Comparison of ENCODE assay signal across 8 cellular contexts in genomic region chr2:43217228-43218220, GRCh38. TPM values are rescaled to one million over a fixed set of nuclear protein-coding genes. Genes with fewer than 3 reads are reported as not detected.
DNase-seq lines count a peak whose midpoint lies in the region; ATAC-seq, FAIRE-seq and TF ChIP-seq lines count a peak whose summit lies in the region.

No MANE protein-coding gene starts in this region.

- ATAC-seq in T-helper 17 cell (no peak), HG02885 (IDR thresholded peaks at IDR 0.05; ENCODE audit: poor library complexity, unreplicated experiment) (no peak)

- DNase-seq in T-helper 17 cell, result no peak
- peak; percentile 90 for DNase-seq in iPS DF 6.9 (ENCODE audit: low read depth, low spot score)
- peak; percentile 82 for DNase-seq in spleen
- no peak for DNase-seq in RCC 7860 (ENCODE audit: low spot score)
- no peak for DNase-seq in D341Med (ENCODE audit: low spot score)
- DNase-seq in amniotic stem cell (lab: John Stamatoyannopoulos, UW), result no peak

- H3K27me3 ChIP-seq in KMS-11 (ENCODE audit: insufficient read depth, low read depth) (no peaks in the 10 kb centered on the region), iPS DF 6.9 (ENCODE audit: control insufficient read depth, insufficient read depth, low read length) (no peaks in the 10 kb centered on the region), spleen (replicated peaks in 1 of 7) (no peaks in the 10 kb centered on the region)

- peak overlapping the region; percentile 89 for H3K4me2 ChIP-seq in KMS-11

- FAIRE-seq in RCC 7860 (lab: Jason Lieb, UNC), result no peak

- H3K79me2 ChIP-seq in KMS-11 (ENCODE audit: insufficient read depth, low read depth), result peaks cover 20% of the 10 kb centered on the region; the same call in 1 of the 2 replicates

- no peaks in the 10 kb centered on the region for H3K9me3 ChIP-seq in T-helper 17 cell (ENCODE audit: control insufficient read depth, low read length, poor library complexity, severe bottlenecking)
- no peaks in the 10 kb centered on the region for H3K9me3 ChIP-seq in iPS DF 6.9 (ENCODE audit: control insufficient read depth, insufficient read depth, low read length)
- H3K9me3 ChIP-seq in spleen, result no peaks in the 10 kb centered on the region

- no CpG with 5 or more reads among the region's 14 CpGs for WGBS in iPS DF 6.9 (ENCODE audit: insufficient coverage, insufficient read length)
- WGBS in spleen, 5 donors, result 42 to 59% (median 47%) methylated on average over 8 to 14 of the region's 14 CpGs

- H3K4me3 Mint-ChIP-seq in T-helper 17 cell, result peak overlapping the region; percentile 59

- intact Hi-C loops in spleen (cut with DNase I; ENCODE audit: low total_unique reads), result no loop called here

- no peak for TF ChIP-seq POLR2A in spleen (IDR thresholded peaks at IDR 0.05)

- H3K36me3 ChIP-seq in KMS-11 (ENCODE audit: insufficient read depth) (peaks cover 8% of the 10 kb centered on the region; the same call in 1 of the 2 replicates), iPS DF 6.9 (ENCODE audit: control insufficient read depth, insufficient read depth, low read length) (no peaks in the 10 kb centered on the region), spleen (peaks cover 0 to 15% (median 3%) of the 10 kb centered on the region in 6 donors)

- no peaks in the 10 kb centered on the region for H4K20me1 ChIP-seq in KMS-11 (ENCODE audit: insufficient read depth)

- TF ChIP-seq CTCF in KMS-11 (conservative IDR thresholded peaks at IDR 0.05; ENCODE audit: low read depth, low read length) (no peak), spleen (IDR thresholded peaks at IDR 0.05 in 8 of 11, conservative IDR thresholded peaks at IDR 0.05 in 3 of 11) (no peak)

- peaks cover 6% of the 10 kb centered on the region for H3K36me3 Mint-ChIP-seq in T-helper 17 cell (ENCODE audit: low read depth)

- peak overlapping the region; percentile 73 for H3K9ac ChIP-seq in KMS-11

- peak overlapping the region; percentile 93 for H3K27ac Mint-ChIP-seq in T-helper 17 cell

- peaks cover 50% of the 10 kb centered on the region for H3K4me1 Mint-ChIP-seq in T-helper 17 cell

- no peaks in the 10 kb centered on the region for H3K27me3 Mint-ChIP-seq in T-helper 17 cell

- H3K27ac ChIP-seq in KMS-11 (peak overlapping the region; percentile 89), iPS DF 6.9 (ENCODE audit: low read length) (peak overlapping the region; percentile 7), spleen (peak overlapping the region; percentile 93 to 100 (median 99))

- peaks cover 46% of the 10 kb centered on the region for H3K4me1 ChIP-seq in KMS-11 (ENCODE audit: low read depth, poor library complexity, severe bottlenecking)
- H3K4me1 ChIP-seq in iPS DF 6.9 (ENCODE audit: control insufficient read depth, insufficient read depth, low read length), result peaks cover 12% of the 10 kb centered on the region
- H3K4me1 ChIP-seq in spleen, result peaks cover 30 to 98% (median 72%) of the 10 kb centered on the region in 6 donors

- no peak overlapping the region for H3K4me3 ChIP-seq in KMS-11 (IDR thresholded peaks at IDR 0.05; ENCODE audit: insufficient read depth, low read depth, low read length)
- H3K4me3 ChIP-seq in iPS DF 6.9 (ENCODE audit: low read length), result no peak overlapping the region
- peak overlapping the region in 2 of 8 donors; percentile 4 to 95 for H3K4me3 ChIP-seq in spleen

- peak overlapping the region; percentile 41; the same call in 1 of the 2 replicates for H2AFZ ChIP-seq in KMS-11 (ENCODE audit: low read depth)

RNA-seq across cellular contexts. Expression of gene ZFP36L2, which starts 8.9 kb away (rescaled TPM):
- 100 to 1,000 TPM; 501 to 627 TPM for total RNA-seq in T-helper 17 cell
- total RNA-seq in spleen, result 100 to 1,000 TPM; 118 to 223 (median 131) TPM
- 100 to 1,000 TPM in 1 of 3 donors, 10 to 100 TPM in 2; 72.4 to 115 (median 91.0) TPM for polyA plus RNA-seq in spleen

Comparison
In these comparisons a context has a peak if more than half of its experiments do, and no peak if none do; other contexts are left out.
1. H3K27ac ChIP-seq: peak in every context shown above with its lines; median percentile 99 in spleen; 89 in KMS-11; 7 in iPS DF 6.9.
2. DNase-seq: peak in iPS DF 6.9 (single experiment) and spleen (single experiment); none in T-helper 17 cell (0 of 3), RCC 7860 (single experiment), D341Med (single experiment) and amniotic stem cell (single experiment).